24 cellular contexts compared by ENCODE assay signal in the genomic region with DNA sequence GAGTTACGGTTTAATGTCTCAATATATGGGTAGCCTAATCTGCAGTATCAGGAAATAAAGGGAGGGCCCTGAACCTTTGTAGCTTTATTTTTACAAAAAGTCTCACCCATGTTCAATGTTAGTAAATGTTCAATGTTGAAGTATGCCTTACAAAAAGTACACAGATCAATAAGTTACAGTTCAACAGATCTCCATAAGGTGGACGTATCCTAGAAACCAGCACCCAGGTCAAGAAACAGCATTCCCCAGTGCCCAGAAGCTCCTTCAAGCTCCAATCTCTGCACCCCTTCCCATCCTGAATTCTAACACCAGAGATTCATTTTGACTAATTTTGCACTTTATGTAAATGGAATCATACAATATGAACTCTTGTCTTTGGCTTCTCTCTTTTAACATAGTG.
"Had no signal": no experiment of that assay in that cellular context is flagged by ENCODE, and none has a peak within 500 bp of the region (broad histone marks: within the 10 kb centered on the region; RNA-seq: fewer than 3 reads in every experiment).

No MANE protein-coding gene starts in this region.

- H3K79me2 ChIP-seq: hepatocyte had no signal

- H3K4me1 ChIP-seq: colonic mucosa, esophagus squamous epithelium, left lung, lower lobe of right lung had no signal

- H3K4me2 ChIP-seq: hepatocyte had no signal

- H3K27me3 Mint-ChIP-seq: dendritic cell treated with granulocyte-macrophage colony-stimulating factor and Interleukin-4, amounts not matched to agents 40 ng/mL and 50 ng/mL, for 4 days; effector memory CD8-positive, alpha-beta T cell had no signal

- DNase-seq: cerebellar nuclear complex; colonic mucosa; cortex of kidney; effector CD8-positive, alpha-beta T cell; effector memory CD8-positive, alpha-beta T cell; erythroblast; esophagus squamous epithelium; foreskin fibroblast; foreskin melanocyte; gastrocnemius medialis; glutamatergic neuron; heart left ventricle; hypothalamus; left cardiac atrium; left lung; left ventricle myocardium superior; lower lobe of right lung; mesenchymal stem cell; midbrain had no signal

- H3K27me3 ChIP-seq: colonic mucosa, esophagus squamous epithelium, gastrocnemius medialis, heart left ventricle, hepatocyte, left lung had no signal

- H2AFZ ChIP-seq: hepatocyte had no signal

- H3K27ac ChIP-seq: colonic mucosa, epithelial cell of prostate, esophagus squamous epithelium, gastrocnemius medialis, heart left ventricle, hepatocyte, left lung, lower lobe of right lung had no signal

- H3K36me3 ChIP-seq: colonic mucosa, esophagus squamous epithelium, left lung had no signal

- H3K27ac Mint-ChIP-seq: dendritic cell treated with granulocyte-macrophage colony-stimulating factor and Interleukin-4, amounts not matched to agents 40 ng/mL and 50 ng/mL, for 4 days; endodermal cell had no signal

- ATAC-seq: effector memory CD8-positive, alpha-beta T cell; esophagus mucosa; gastrocnemius medialis; heart left ventricle; left cardiac atrium; left lung; left ventricle myocardium superior; lower lobe of right lung had no signal

- H3K4me3 ChIP-seq: colonic mucosa, esophagus squamous epithelium, gastrocnemius medialis, heart left ventricle, hepatocyte, left lung, lower lobe of right lung had no signal

- H3K9me3 Mint-ChIP-seq: dendritic cell treated with granulocyte-macrophage colony-stimulating factor and Interleukin-4, amounts not matched to agents 40 ng/mL and 50 ng/mL, for 4 days; effector memory CD8-positive, alpha-beta T cell; endodermal cell had no signal

- H3K9me3 ChIP-seq: colonic mucosa, esophagus squamous epithelium, gastrocnemius medialis, heart left ventricle, left lung, lower lobe of right lung had no signal

- H3K4me1 Mint-ChIP-seq: endodermal cell had no signal

- H3K4me3 Mint-ChIP-seq: dendritic cell treated with granulocyte-macrophage colony-stimulating factor and Interleukin-4, amounts not matched to agents 40 ng/mL and 50 ng/mL, for 4 days; effector memory CD8-positive, alpha-beta T cell; endodermal cell had no signal
